In the genomic region with DNA sequence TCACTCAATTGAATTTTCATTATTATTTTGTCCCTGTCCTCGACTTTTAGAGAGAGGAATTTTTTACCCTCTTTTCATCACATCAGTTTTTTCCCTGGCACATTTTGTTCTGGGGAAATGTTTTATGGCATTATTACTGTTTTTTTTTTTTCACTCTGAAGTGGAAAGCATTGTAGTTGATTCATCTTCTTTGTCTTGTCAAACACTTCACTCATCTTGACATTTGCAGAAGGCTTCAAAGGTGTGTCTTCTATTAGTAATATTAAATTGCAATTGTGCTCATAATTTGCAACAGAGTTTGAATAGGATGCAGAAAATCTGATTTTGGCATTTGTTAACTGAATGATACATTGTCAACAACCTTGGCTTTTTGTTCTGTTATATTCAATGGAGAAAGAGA, we compare ENCODE assay signal across 26 cellular contexts.
DNase-seq lines count a peak whose midpoint lies in the region; ATAC-seq, FAIRE-seq and TF ChIP-seq lines count a peak whose summit lies in the region.
"Had no signal": no experiment of that assay in that cellular context is flagged by ENCODE, and none has a peak within 500 bp of the region (broad histone marks: within the 10 kb centered on the region; RNA-seq: fewer than 3 reads in every experiment).

No MANE protein-coding gene starts in this region.

- H3K4me3 Mint-ChIP-seq in astrocyte (ENCODE audit: unreplicated experiment), result no peak overlapping the region
- H3K4me3 Mint-ChIP-seq: CD14-positive monocyte; CD4-positive, alpha-beta memory T cell; CD4-positive, CD25-positive, alpha-beta regulatory T cell; CD8-positive, alpha-beta memory T cell had no signal

- intact Hi-C loops in pancreas (cut with DNase I), result no loop called here
- intact Hi-C loops in OCI-LY7 (cut with micrococcal nuclease; ENCODE audit: unreplicated experiment), result no loop called here

- H3K4me1 ChIP-seq in astrocyte (ENCODE audit: insufficient read depth, low read length) (no peaks in the 10 kb centered on the region), pancreas (no peaks in the 10 kb centered on the region), OCI-LY7 (ENCODE audit: insufficient read depth, low read length, poor library complexity, severe bottlenecking) (no peaks in the 10 kb centered on the region)
- H3K4me1 ChIP-seq: BE2C, BLaER1 had no signal

- H4K20me1 ChIP-seq in astrocyte (ENCODE audit: insufficient read depth, low read length) (no peaks in the 10 kb centered on the region), OCI-LY7 (ENCODE audit: insufficient read depth, low read length) (no peaks in the 10 kb centered on the region)
- H4K20me1 ChIP-seq: BLaER1 had no signal

- FAIRE-seq in astrocyte (lab: Jason Lieb, UNC), result peak; percentile 54
- FAIRE-seq in pancreas (lab: Jason Lieb, UNC), result peak; percentile 34
- FAIRE-seq: A204.1, GM12878, GM12892, GM18507 had no signal

- H3K4me3 ChIP-seq in astrocyte (ENCODE audit: insufficient read depth, low read depth, low read length) (no peak overlapping the region), pancreas (no peak overlapping the region), OCI-LY7 (ENCODE audit: low read depth, low read length, poor library complexity, severe bottlenecking) (no peak overlapping the region)
- H3K4me3 ChIP-seq: BLaER1, GM12878 had no signal

- CTCF ChIA-PET in OCI-LY7 (lab: Charles Lee; ENCODE audit: unreplicated experiment), result no interaction called here

- H3K4me2 ChIP-seq in astrocyte (ENCODE audit: low read length) (no peak overlapping the region), OCI-LY7 (ENCODE audit: low read length) (no peak overlapping the region)
- H3K4me2 ChIP-seq: BLaER1 had no signal

- H3K27me3 Mint-ChIP-seq in astrocyte (ENCODE audit: low read depth, unreplicated experiment), result no peaks in the 10 kb centered on the region
- H3K27me3 Mint-ChIP-seq: CD4-positive, alpha-beta memory T cell; CD4-positive, CD25-positive, alpha-beta regulatory T cell had no signal

- H3K27ac Mint-ChIP-seq in astrocyte (ENCODE audit: unreplicated experiment), result no peak overlapping the region
- H3K27ac Mint-ChIP-seq: CD14-positive monocyte; CD4-positive, alpha-beta memory T cell; CD4-positive, CD25-positive, alpha-beta regulatory T cell; CD8-positive, alpha-beta memory T cell had no signal

- no peaks in the 10 kb centered on the region for H3K27me3 ChIP-seq in astrocyte (ENCODE audit: insufficient read depth, low read length)
- peaks cover 0 to 3% (median 0%) of the 10 kb centered on the region in 4 donors for H3K27me3 ChIP-seq in pancreas
- H3K27me3 ChIP-seq: BE2C had no signal

- no peaks in the 10 kb centered on the region for H3K9me3 Mint-ChIP-seq in astrocyte (ENCODE audit: unreplicated experiment)

- no peaks in the 10 kb centered on the region for H3K36me3 ChIP-seq in astrocyte (ENCODE audit: insufficient read depth, low read length)
- H3K36me3 ChIP-seq in pancreas, result no peaks in the 10 kb centered on the region
- H3K36me3 ChIP-seq in OCI-LY7 (ENCODE audit: insufficient read depth, low read length), result no peaks in the 10 kb centered on the region
- H3K36me3 ChIP-seq: BE2C, BLaER1 had no signal

- H3K9me3 ChIP-seq in astrocyte (ENCODE audit: insufficient read depth, low read depth, low read length) (no peaks in the 10 kb centered on the region), pancreas (no peaks in the 10 kb centered on the region), OCI-LY7 (ENCODE audit: low read length) (no peaks in the 10 kb centered on the region)
- H3K9me3 ChIP-seq: BE2C, BLaER1 had no signal

- no peak for ATAC-seq in pancreas
- ATAC-seq in GM21825 (IDR thresholded peaks at IDR 0.05; ENCODE audit: unreplicated experiment), result no peak
- ATAC-seq: GM12878 had no signal

- H2AFZ ChIP-seq in astrocyte (ENCODE audit: low read depth, low read length) (no peak overlapping the region), OCI-LY7 (ENCODE audit: low read length) (no peak overlapping the region)

- DNase-seq in astrocyte (ENCODE audit: low read depth) (no peak), caudate nucleus (lab: John Stamatoyannopoulos, UW) (peak in 1 of 61 donors; percentile 18), pancreas (no peak), OCI-LY7 (ENCODE audit: low spot score) (no peak), T-helper 1 cell (no peak)
- DNase-seq: 8988T; ACHN; BE2C; C1 segment of cervical spinal cord; CD4-positive, alpha-beta memory T cell; CD4-positive, CD25-positive, alpha-beta regulatory T cell; CD8-positive, alpha-beta memory T cell; COR-L47; DMS 273 treated with DMSO at 0.1 percent for 48 hours; DMS153; DMS79; DND-41; EL; GDM1 had no signal

- H3K79me2 ChIP-seq in astrocyte (ENCODE audit: insufficient read depth, low read length) (no peaks in the 10 kb centered on the region), OCI-LY7 (ENCODE audit: insufficient read depth, low read depth, low read length) (no peaks in the 10 kb centered on the region)

- no TSS peak for BruUV-seq in OCI-LY7 (replicated peaks; lab: Mats Ljungman, UMichigan)

- H3K9me2 ChIP-seq in OCI-LY7 (ENCODE audit: insufficient read depth, low read length), result no peaks in the 10 kb centered on the region

- 46 to 57% methylated on average over 1 of the region's 1 CpG for WGBS in pancreas, 2 donors

- H3K36me3 Mint-ChIP-seq in astrocyte (ENCODE audit: low read depth, unreplicated experiment), result no peaks in the 10 kb centered on the region
- H3K36me3 Mint-ChIP-seq: CD14-positive monocyte; CD4-positive, alpha-beta memory T cell; CD4-positive, CD25-positive, alpha-beta regulatory T cell; CD8-positive, alpha-beta memory T cell had no signal

- H3K4me1 Mint-ChIP-seq in astrocyte (ENCODE audit: low read depth, unreplicated experiment), result no peaks in the 10 kb centered on the region
- H3K4me1 Mint-ChIP-seq: CD14-positive monocyte; CD4-positive, alpha-beta memory T cell; CD4-positive, CD25-positive, alpha-beta regulatory T cell; CD8-positive, alpha-beta memory T cell had no signal

- H3K27ac ChIP-seq in astrocyte (ENCODE audit: low read depth, low read length) (no peak overlapping the region), caudate nucleus (ENCODE audit: low read depth, low read length) (peak overlapping the region; percentile 26), pancreas (no peak overlapping the region), OCI-LY7 (ENCODE audit: low read depth, low read length, poor library complexity, severe bottlenecking) (no peak overlapping the region)
- H3K27ac ChIP-seq: BLaER1 had no signal

- no peak overlapping the region for H3K9ac ChIP-seq in astrocyte (ENCODE audit: low read length)
- H3K9ac ChIP-seq: BLaER1 had no signal

- no peak for TF ChIP-seq CTCF in astrocyte (IDR thresholded peaks at IDR 0.05; ENCODE audit: insufficient read depth, low read depth, low read length)
- TF ChIP-seq CTCF in pancreas (IDR thresholded peaks at IDR 0.05), result no peak
- no peak for TF ChIP-seq CTCF in OCI-LY7 (conservative IDR thresholded peaks at IDR 0.05; ENCODE audit: low read length)

- POLR2A ChIA-PET in OCI-LY7 (lab: Charles Lee), result no interaction called here
